Comparison of ENCODE assay signal across 9 cellular contexts in the genomic region with DNA sequence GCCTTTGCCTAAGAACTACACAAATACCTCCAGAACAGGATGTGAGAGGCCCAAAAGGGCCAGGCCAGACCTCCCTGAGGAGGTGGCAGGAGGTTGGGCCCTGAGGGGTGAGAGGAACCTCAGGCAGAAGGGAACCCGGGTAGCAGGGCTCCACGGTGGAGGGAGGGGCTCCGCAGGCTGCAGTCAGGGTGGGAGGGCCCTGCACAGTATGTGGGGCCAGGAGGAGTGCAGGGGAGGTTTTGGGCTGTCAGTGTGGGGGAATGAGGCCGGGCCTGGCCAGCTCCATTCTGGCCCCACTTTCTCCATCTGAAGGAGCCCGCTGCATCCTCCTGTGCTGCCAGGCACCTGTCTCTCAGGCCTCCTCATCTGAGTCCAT. TPM values are rescaled to one million over a fixed set of nuclear protein-coding genes. Genes with fewer than 3 reads are reported as not detected.
A peak's percentile ranks its signal among the peaks of the same experiment; 100 is the strongest.
DNase-seq lines count a peak whose midpoint lies in the region; ATAC-seq and TF ChIP-seq lines count a peak whose summit lies in the region.
"Had no signal": no experiment of that assay in that cellular context is flagged by ENCODE, and none has a peak within 500 bp of the region (broad histone marks: within the 10 kb centered on the region; RNA-seq: fewer than 3 reads in every experiment).

No MANE protein-coding gene starts in this region.

- H3K9me3 ChIP-seq in esophagus (ENCODE audit: control insufficient read depth in 2 of 2, insufficient read depth in 1 of 2, low read depth in 1 of 2, low read length in 1 of 2), result no peaks in the 10 kb centered on the region
- H3K9me3 ChIP-seq: HAP-1 had no signal

- WGBS in esophagus, 2 donors, result 58 to 64% methylated on average over 5 of the region's 5 CpGs

- peak overlapping the region; percentile 95 for H3K4me3 Mint-ChIP-seq in T-helper 2 cell treated with Interferon-gamma antibody and Interleukin-4, amounts not matched to agents 5 μg/mL and 100 μg/mL, for 36 hours
- peak overlapping the region; percentile 88 for H3K4me3 Mint-ChIP-seq in stimulated activated effector memory CD8-positive, alpha-beta T cell treated with anti-CD3 and anti-CD28 coated beads, Interleukin-12 subunit alpha, Interleukin-12 subunit beta, amount 100 ng/mL, for 72 hours
- no peak overlapping the region for H3K4me3 Mint-ChIP-seq in mesothelial cell of epicardium

- peaks cover 11 to 35% of the 10 kb centered on the region in 2 donors for H3K4me1 ChIP-seq in esophagus (ENCODE audit: control insufficient read depth in 2 of 2, insufficient read depth in 2 of 2, low read length in 1 of 2)
- H3K4me1 ChIP-seq: HAP-1 had no signal

- peaks cover 0 to 4% of the 10 kb centered on the region in 2 donors for H3K36me3 ChIP-seq in esophagus (ENCODE audit: control insufficient read depth in 2 of 2, insufficient read depth in 2 of 2, low read length in 1 of 2)

- H3K4me1 Mint-ChIP-seq in T-helper 2 cell treated with Interferon-gamma antibody and Interleukin-4, amounts not matched to agents 5 μg/mL and 100 μg/mL, for 36 hours (ENCODE audit: low read depth), result peaks cover 60% of the 10 kb centered on the region
- peaks cover 79% of the 10 kb centered on the region for H3K4me1 Mint-ChIP-seq in stimulated activated effector memory CD8-positive, alpha-beta T cell treated with anti-CD3 and anti-CD28 coated beads, Interleukin-12 subunit alpha, Interleukin-12 subunit beta, amount 100 ng/mL, for 72 hours
- peaks cover 61% of the 10 kb centered on the region for H3K4me1 Mint-ChIP-seq in mesothelial cell of epicardium

- peak overlapping the region; percentile 91 for H3K27ac Mint-ChIP-seq in T-helper 2 cell treated with Interferon-gamma antibody and Interleukin-4, amounts not matched to agents 5 μg/mL and 100 μg/mL, for 36 hours
- peak overlapping the region; percentile 96 for H3K27ac Mint-ChIP-seq in stimulated activated effector memory CD8-positive, alpha-beta T cell treated with anti-CD3 and anti-CD28 coated beads, Interleukin-12 subunit alpha, Interleukin-12 subunit beta, amount 100 ng/mL, for 72 hours
- H3K27ac Mint-ChIP-seq in mesothelial cell of epicardium, result no peak overlapping the region

- no peak for TF ChIP-seq CTCF in mesothelial cell of epicardium (IDR thresholded peaks at IDR 0.05; ENCODE audit: unreplicated experiment)

- DNase-seq in DMS 273 (lab: John Stamatoyannopoulos, UW; ENCODE audit: unreplicated experiment) (peak; percentile 58), DMS 273 treated with DMSO at 0.1 percent for 48 hours (lab: John Stamatoyannopoulos, UW) (no peak), mesothelial cell of epicardium (ENCODE audit: low spot score in 2 of 2, unreplicated experiment in 2 of 2) (no peak)
- DNase-seq in T-helper 2 cell treated with Interferon-gamma antibody and Interleukin-4, amounts not matched to agents 5 μg/mL and 100 μg/mL, for 36 hours (ENCODE audit: low spot score), result peak; percentile 40
- peak in 1 of 2 donors; percentile 67 for DNase-seq in stimulated activated effector memory CD8-positive, alpha-beta T cell treated with anti-CD3 and anti-CD28 coated beads, Interleukin-12 subunit alpha, Interleukin-12 subunit beta, amount 100 ng/mL, for 72 hours (ENCODE audit: low spot score in 2 of 2)

- peaks cover 5% of the 10 kb centered on the region for H3K9me3 Mint-ChIP-seq in T-helper 2 cell treated with Interferon-gamma antibody and Interleukin-4, amounts not matched to agents 5 μg/mL and 100 μg/mL, for 36 hours
- H3K9me3 Mint-ChIP-seq in stimulated activated effector memory CD8-positive, alpha-beta T cell treated with anti-CD3 and anti-CD28 coated beads, Interleukin-12 subunit alpha, Interleukin-12 subunit beta, amount 100 ng/mL, for 72 hours, result no peaks in the 10 kb centered on the region
- no peaks in the 10 kb centered on the region for H3K9me3 Mint-ChIP-seq in mesothelial cell of epicardium

- H3K27ac ChIP-seq in esophagus (ENCODE audit: low read depth in 2 of 2, low read length in 1 of 2), result peak overlapping the region; percentile 24 to 25

- no peaks in the 10 kb centered on the region for H3K27me3 Mint-ChIP-seq in T-helper 2 cell treated with Interferon-gamma antibody and Interleukin-4, amounts not matched to agents 5 μg/mL and 100 μg/mL, for 36 hours (ENCODE audit: low read depth)
- H3K27me3 Mint-ChIP-seq in mesothelial cell of epicardium (ENCODE audit: low read depth), result no peaks in the 10 kb centered on the region

- no peak overlapping the region for H3K4me3 ChIP-seq in esophagus (ENCODE audit: low read depth in 1 of 2, low read length in 2 of 2)
- H3K4me3 ChIP-seq: HAP-1 had no signal

- H3K27me3 ChIP-seq in esophagus (ENCODE audit: control insufficient read depth in 1 of 2, insufficient read depth in 2 of 2, low read length in 2 of 2), result no peaks in the 10 kb centered on the region

- peak; percentile 14 for ATAC-seq in stimulated activated effector memory CD8-positive, alpha-beta T cell treated with anti-CD3 and anti-CD28 coated beads, Interleukin-12 subunit alpha, Interleukin-12 subunit beta, amount 100 ng/mL, for 72 hours
- ATAC-seq in HG03457 (IDR thresholded peaks at IDR 0.05; ENCODE audit: unreplicated experiment), result no peak
- no peak for ATAC-seq in HG03095 (IDR thresholded peaks at IDR 0.05; ENCODE audit: unreplicated experiment)

- H3K36me3 Mint-ChIP-seq in T-helper 2 cell treated with Interferon-gamma antibody and Interleukin-4, amounts not matched to agents 5 μg/mL and 100 μg/mL, for 36 hours (ENCODE audit: low read depth), result peaks cover 18% of the 10 kb centered on the region
- H3K36me3 Mint-ChIP-seq in stimulated activated effector memory CD8-positive, alpha-beta T cell treated with anti-CD3 and anti-CD28 coated beads, Interleukin-12 subunit alpha, Interleukin-12 subunit beta, amount 100 ng/mL, for 72 hours, result peaks cover 67% of the 10 kb centered on the region
- no peaks in the 10 kb centered on the region for H3K36me3 Mint-ChIP-seq in mesothelial cell of epicardium

RNA-seq across cellular contexts. Expression of a gene that starts 25.9 kb away (rescaled TPM):
- 10 to 100 TPM; 18.4 to 20.7 TPM for polyA plus RNA-seq in esophagus
- 31.4 to 35.3 TPM (median 32.1 TPM) in 3 replicates for total RNA-seq in mesothelial cell of epicardium

RNA-seq across cellular contexts. Expression of a gene that starts 55.1 kb away (rescaled TPM):
- 100 to 1,000 TPM; 230 to 332 TPM for polyA plus RNA-seq in esophagus
- 61.6 to 62.5 TPM (median 61.9 TPM) in 3 replicates for total RNA-seq in mesothelial cell of epicardium

Comparison
In these comparisons a context has a peak if more than half of its experiments do, and no peak if none do; other contexts are left out.
1. DNase-seq: peak in DMS 273 (single experiment) and T-helper 2 cell treated with Interferon-gamma antibody and Interleukin-4, amounts not matched to agents 5 μg/mL and 100 μg/mL, for 36 hours (single experiment); none in DMS 273 treated with DMSO at 0.1 percent for 48 hours (single experiment) and mesothelial cell of epicardium (0 of 2).